Comparison of ENCODE assay signal across 18 cellular contexts in genomic region chr12:111074965-111075364, GRCh38. TPM values are rescaled to one million over a fixed set of nuclear protein-coding genes. Genes with fewer than 3 reads are reported as not detected.
A peak's percentile ranks its signal among the peaks of the same experiment; 100 is the strongest.
DNase-seq lines count a peak whose midpoint lies in the region; ATAC-seq, FAIRE-seq and TF ChIP-seq lines count a peak whose summit lies in the region.
"Had no signal": no experiment of that assay in that cellular context is flagged by ENCODE, and none has a peak within 500 bp of the region (broad histone marks: within the 10 kb centered on the region; RNA-seq: fewer than 3 reads in every experiment).

No MANE protein-coding gene starts in this region.

- TF ChIP-seq POLR2A in GM12891 (IDR thresholded peaks at IDR 0.05; ENCODE audit: low read depth, low read length) (no peak), testis (IDR thresholded peaks at IDR 0.05) (no peak)

- H3K4me3 ChIP-seq in BLaER1, result no peak overlapping the region
- no peak overlapping the region for H3K4me3 ChIP-seq in BLaER1 treated with 17β-estradiol and CSF1 and Interleukin-3, amounts not matched to agents 10 nM and 100 nM
- H3K4me3 ChIP-seq in testis, result no peak overlapping the region
- H3K4me3 ChIP-seq: HAP-1, SJCRH30 had no signal

- H3K36me3 Mint-ChIP-seq in dendritic cell treated with granulocyte-macrophage colony-stimulating factor and Interleukin-4, amounts not matched to agents 40 ng/mL and 50 ng/mL, for 4 days (ENCODE audit: low read depth), result no peaks in the 10 kb centered on the region
- H3K36me3 Mint-ChIP-seq in activated CD4-positive, alpha-beta T cell treated with anti-CD3 and anti-CD28 coated beads for 36 hours (ENCODE audit: low read depth), result no peaks in the 10 kb centered on the region
- H3K36me3 Mint-ChIP-seq: CD4-positive, alpha-beta memory T cell had no signal

- H3K27me3 ChIP-seq in BLaER1 (no peaks in the 10 kb centered on the region), testis (no peaks in the 10 kb centered on the region)
- H3K27me3 ChIP-seq in BLaER1 treated with 17β-estradiol and CSF1 and Interleukin-3, amounts not matched to agents 10 nM and 100 nM, result no peaks in the 10 kb centered on the region

- H4K20me1 ChIP-seq in BLaER1, result no peaks in the 10 kb centered on the region
- H4K20me1 ChIP-seq in BLaER1 treated with 17β-estradiol and CSF1 and Interleukin-3, amounts not matched to agents 10 nM and 100 nM, result no peaks in the 10 kb centered on the region

- H3K27ac ChIP-seq in BLaER1 (peak overlapping the region; percentile 47; the same call in 1 of the 2 replicates), testis (no peak overlapping the region)
- peak overlapping the region in 9 of 11 experiments; percentile 15 to 62 (median 50); a peak in 8 of 22 replicates for H3K27ac ChIP-seq in BLaER1 treated with 17β-estradiol and CSF1 and Interleukin-3, amounts not matched to agents 10 nM and 100 nM
- H3K27ac ChIP-seq: HL-60, SJCRH30 had no signal

- H3K27me3 Mint-ChIP-seq in dendritic cell treated with granulocyte-macrophage colony-stimulating factor and Interleukin-4, amounts not matched to agents 40 ng/mL and 50 ng/mL, for 4 days, result peaks cover 5% of the 10 kb centered on the region
- no peaks in the 10 kb centered on the region for H3K27me3 Mint-ChIP-seq in activated CD4-positive, alpha-beta T cell treated with anti-CD3 and anti-CD28 coated beads for 36 hours

- TF ChIP-seq CTCF in testis (IDR thresholded peaks at IDR 0.05), result no peak

- H3K36me3 ChIP-seq in BLaER1, result no peaks in the 10 kb centered on the region
- no peaks in the 10 kb centered on the region for H3K36me3 ChIP-seq in BLaER1 treated with 17β-estradiol and CSF1 and Interleukin-3, amounts not matched to agents 10 nM and 100 nM
- no peaks in the 10 kb centered on the region for H3K36me3 ChIP-seq in testis (ENCODE audit: low read depth, missing control alignments)
- H3K36me3 ChIP-seq: HAP-1, SJCRH30 had no signal

- peak overlapping the region; percentile 8 for H3K27ac Mint-ChIP-seq in dendritic cell treated with granulocyte-macrophage colony-stimulating factor and Interleukin-4, amounts not matched to agents 40 ng/mL and 50 ng/mL, for 4 days
- no peak overlapping the region for H3K27ac Mint-ChIP-seq in activated CD4-positive, alpha-beta T cell treated with anti-CD3 and anti-CD28 coated beads for 36 hours

- no peak for FAIRE-seq in GM12891 (lab: Jason Lieb, UNC)
- FAIRE-seq: HTR-8/SVneo had no signal

- 90 to 93% methylated on average over 8 to 10 of the region's 10 CpGs for WGBS in testis, 2 donors

- peaks cover 8% of the 10 kb centered on the region for H3K9me3 Mint-ChIP-seq in dendritic cell treated with granulocyte-macrophage colony-stimulating factor and Interleukin-4, amounts not matched to agents 40 ng/mL and 50 ng/mL, for 4 days
- H3K9me3 Mint-ChIP-seq in activated CD4-positive, alpha-beta T cell treated with anti-CD3 and anti-CD28 coated beads for 36 hours (ENCODE audit: low read depth), result no peaks in the 10 kb centered on the region

- POLR2A ChIA-PET in activated CD4-positive, alpha-beta T cell treated with anti-CD3 and anti-CD28 coated beads for 36 hours (lab: Charles Lee), result no interaction called here

- intact Hi-C loops in dendritic cell treated with granulocyte-macrophage colony-stimulating factor and Interleukin-4, amounts not matched to agents 40 ng/mL and 50 ng/mL, for 4 days (cut with micrococcal nuclease), result no loop called here
- intact Hi-C loops in posterior vena cava (cut with DNase I) (no loop called here), testis (cut with DNase I; ENCODE audit: low total_unique reads) (no loop called here)
- intact Hi-C loops in activated CD4-positive, alpha-beta T cell treated with anti-CD3 and anti-CD28 coated beads for 36 hours (cut with DNase I, micrococcal nuclease), result no loop called here

- no peak overlapping the region for H3K4me3 Mint-ChIP-seq in dendritic cell treated with granulocyte-macrophage colony-stimulating factor and Interleukin-4, amounts not matched to agents 40 ng/mL and 50 ng/mL, for 4 days
- no peak overlapping the region for H3K4me3 Mint-ChIP-seq in activated CD4-positive, alpha-beta T cell treated with anti-CD3 and anti-CD28 coated beads for 36 hours
- H3K4me3 Mint-ChIP-seq: CD4-positive, alpha-beta memory T cell had no signal

- no peaks in the 10 kb centered on the region for H3K9me3 ChIP-seq in BLaER1
- H3K9me3 ChIP-seq in BLaER1 treated with 17β-estradiol and CSF1 and Interleukin-3, amounts not matched to agents 10 nM and 100 nM (replicated peaks in 1 of 11), result peaks cover 0 to 12% (median 0%) of the 10 kb centered on the region in 11 experiments; a peak in 3 of 22 replicates
- no peaks in the 10 kb centered on the region for H3K9me3 ChIP-seq in testis
- H3K9me3 ChIP-seq: HAP-1, SJCRH30 had no signal

- H3K4me1 ChIP-seq in BLaER1, result peaks cover 10% of the 10 kb centered on the region
- peaks cover 8 to 15% (median 8%) of the 10 kb centered on the region in 10 experiments; a peak in 19 of 20 replicates for H3K4me1 ChIP-seq in BLaER1 treated with 17β-estradiol and CSF1 and Interleukin-3, amounts not matched to agents 10 nM and 100 nM
- H3K4me1 ChIP-seq in testis, result no peaks in the 10 kb centered on the region
- H3K4me1 ChIP-seq: HAP-1, SJCRH30 had no signal

- H3K4me2 ChIP-seq in BLaER1, result peak overlapping the region; percentile 50
- peak overlapping the region; percentile 29 to 74 (median 60); a peak in 21 of 22 replicates for H3K4me2 ChIP-seq in BLaER1 treated with 17β-estradiol and CSF1 and Interleukin-3, amounts not matched to agents 10 nM and 100 nM

- CTCF ChIA-PET in activated CD4-positive, alpha-beta T cell treated with anti-CD3 and anti-CD28 coated beads for 36 hours (lab: Charles Lee), result interaction anchor here (0.6 to 1.5 kb wide), 4 partner anchors 12 to 768 kb away, joined by 3 to 5 read pairs (median 3); no protein-coding TSS in a partner anchor

- H3K9ac ChIP-seq in BLaER1, result 0 out of 2 replicates have a peak overlapping the region, but pooled peaks have one; percentile 40
- peak overlapping the region in 8 of 11 experiments; percentile 38 to 53 (median 45); a peak in 10 of 22 replicates for H3K9ac ChIP-seq in BLaER1 treated with 17β-estradiol and CSF1 and Interleukin-3, amounts not matched to agents 10 nM and 100 nM

- no peak for ATAC-seq in activated CD4-positive, alpha-beta T cell treated with anti-CD3 and anti-CD28 coated beads for 36 hours

- peaks cover 5% of the 10 kb centered on the region for H3K4me1 Mint-ChIP-seq in dendritic cell treated with granulocyte-macrophage colony-stimulating factor and Interleukin-4, amounts not matched to agents 40 ng/mL and 50 ng/mL, for 4 days (ENCODE audit: low read depth)
- H3K4me1 Mint-ChIP-seq in activated CD4-positive, alpha-beta T cell treated with anti-CD3 and anti-CD28 coated beads for 36 hours, result peaks cover 4% of the 10 kb centered on the region

- peak; percentile 66 for DNase-seq in posterior vena cava (ENCODE audit: low spot score)
- no peak for DNase-seq in activated CD4-positive, alpha-beta T cell treated with anti-CD3 and anti-CD28 coated beads for 36 hours
- DNase-seq in NCI-H2227 (lab: John Stamatoyannopoulos, UW; ENCODE audit: unreplicated experiment), result no peak
- no peak for DNase-seq in GM12891 (ENCODE audit: insufficient read length, low spot score)
- DNase-seq in testis, result no peak
- DNase-seq: CD4-positive, alpha-beta memory T cell; NCI-H1105; NCI-H446 treated with DMSO at 0.1 percent for 48 hours; NK-92 treated with Interleukin-12 subunit alpha and Interleukin-12 subunit beta, amount 100 ng/mL, for 24 hours; RPMI8226; SJCRH30 had no signal

TF ChIP-seq in GM12891, 5 proteins besides CTCF, POLR2A, EP300 and RAD21:
- TF ChIP-seq TAF1 (IDR thresholded peaks at IDR 0.05; ENCODE audit: low read depth, low read length) (no peak), POU2F2 (IDR thresholded peaks at IDR 0.05; ENCODE audit: low read depth, low read length) (no peak), POLR2AphosphoS5 (IDR thresholded peaks at IDR 0.05; ENCODE audit: low read depth, low read length) (no peak), PAX5 (IDR thresholded peaks at IDR 0.05; ENCODE audit: insufficient read depth, low read length, severe bottlenecking) (no peak), SPI1 (IDR thresholded peaks at IDR 0.05; ENCODE audit: low read depth, low read length) (no peak)

RNA-seq across cellular contexts. Expression of gene CUX2, which starts 41.0 kb away (rescaled TPM):
- total RNA-seq in posterior vena cava (under 1 TPM in 1 of 2 donors, not detected in 1; 0.09 TPM), testis (1 to 10 TPM; 1.3 TPM)
- total RNA-seq in activated CD4-positive, alpha-beta T cell treated with anti-CD3 and anti-CD28 coated beads for 36 hours, result under 1 TPM in 1 of 2 experiments, not detected in 1; 0.02 TPM
- 0.62 TPM for polyA plus RNA-seq in GM12891 (2012; ENCODE audit: low read depth, missing spikeins)
- 0.82 TPM for polyA plus RNA-seq in testis (ENCODE audit: insufficient read depth, low read depth, low replicate concordance)
- total RNA-seq: CD4-positive, alpha-beta memory T cell; LHCN-M2; SJCRH30 had no signal
- polyA plus RNA-seq: CD4-positive, alpha-beta memory T cell had no signal

Comparison
In these comparisons a context has a peak if more than half of its experiments do, and no peak if none do; other contexts are left out.
1. H3K27ac ChIP-seq: peak in BLaER1 (single experiment) and BLaER1 treated with 17β-estradiol and CSF1 and Interleukin-3, amounts not matched to agents 10 nM and 100 nM (9 of 11); none in testis (0 of 2).